In genomic region chr7:141045842-141046630, GRCh38 we compare ENCODE assay signal across 16 cellular contexts. TPM values are rescaled to one million over a fixed set of nuclear protein-coding genes. Genes with fewer than 3 reads are reported as not detected.
A peak's percentile ranks its signal among the peaks of the same experiment; 100 is the strongest.
DNase-seq lines count a peak whose midpoint lies in the region; ATAC-seq and TF ChIP-seq lines count a peak whose summit lies in the region.
"Had no signal": no experiment of that assay in that cellular context is flagged by ENCODE, and none has a peak within 500 bp of the region (broad histone marks: within the 10 kb centered on the region; RNA-seq: fewer than 3 reads in every experiment).

No MANE protein-coding gene starts in this region.

- H3K9me2 ChIP-seq in GM23248 (ENCODE audit: insufficient read depth), result no peaks in the 10 kb centered on the region

- DNase-seq in ACHN (peak; percentile 99), GM23248 (peak; percentile 60), astrocyte of the cerebellum (ENCODE audit: low read depth) (peak; percentile 3), iris pigment epithelial cell (ENCODE audit: low read depth) (peak; percentile 60), upper lobe of left lung (no peak), WERI-Rb-1 (no peak), NCI-H526 treated with DMSO at 0.1 percent for 48 hours (lab: John Stamatoyannopoulos, UW) (no peak)
- no peak for DNase-seq in activated effector memory CD4-positive, alpha-beta T cell treated with Interleukin-2 at 50 U/mL for 16 hours
- DNase-seq: activated CD4-positive, alpha-beta T cell treated with anti-CD3 and anti-CD28 coated beads, Interleukin-2, amount 50 U/mL, for 4 hours; activated T-cell treated with anti-CD3 and anti-CD28 coated beads, Interleukin-2, amount 50 U/mL, for 4 hours; BE2C; DMS 273 treated with DMSO at 0.1 percent for 48 hours; NCI-H2107; NCI-H69; stimulated activated naive CD8-positive, alpha-beta T cell treated with anti-CD3 and anti-CD28 coated beads, Interleukin-15, amount 100 ng/mL, for 72 hours had no signal

- 22 to 30% methylated on average over 7 of the region's 7 CpGs for WGBS in GM23248 (ENCODE audit: low coverage in 1 of 2, low lambda C conversion rate in 2 of 2, missing lambda C conversion rate in 2 of 2), 2 experiments
- WGBS in upper lobe of left lung, 2 donors, result 81 to 89% methylated on average over 7 of the region's 7 CpGs

- H2AFZ ChIP-seq in GM23248, result no peak overlapping the region

- H3K27me3 ChIP-seq in GM23248 (replicated peaks; ENCODE audit: insufficient read depth), result no peaks in the 10 kb centered on the region
- H3K27me3 ChIP-seq in upper lobe of left lung, result no peaks in the 10 kb centered on the region
- no peaks in the 10 kb centered on the region for H3K27me3 ChIP-seq in WERI-Rb-1 (ENCODE audit: insufficient read depth, low read depth, severe bottlenecking)
- H3K27me3 ChIP-seq: BE2C had no signal

- ATAC-seq in upper lobe of left lung (ENCODE audit: low FRiP score in 2 of 2), result no peak
- ATAC-seq: activated T-cell treated with anti-CD3 and anti-CD28 coated beads, Interleukin-2, amount 50 U/mL, for 4 hours; SK-N-SH treated with all-trans-retinoic acid at 6 μM for 48 hours; stimulated activated naive CD8-positive, alpha-beta T cell treated with anti-CD3 and anti-CD28 coated beads, Interleukin-15, amount 100 ng/mL, for 72 hours had no signal

- TF ChIP-seq POLR2A in upper lobe of left lung (IDR thresholded peaks at IDR 0.05), result no peak

- H3K4me2 ChIP-seq in GM23248 (ENCODE audit: unreplicated experiment), result no peak overlapping the region

- TF ChIP-seq EP300 in upper lobe of left lung (IDR thresholded peaks at IDR 0.05), result no peak

- no peaks in the 10 kb centered on the region for H3K79me2 ChIP-seq in GM23248 (ENCODE audit: insufficient read depth)

- H3F3A ChIP-seq in GM23248 (ENCODE audit: insufficient read depth), result no peaks in the 10 kb centered on the region

- no peak overlapping the region for H3K4me3 ChIP-seq in GM23248
- no peak overlapping the region for H3K4me3 ChIP-seq in astrocyte of the cerebellum (ENCODE audit: low read depth, low read length)
- H3K4me3 ChIP-seq in upper lobe of left lung, result no peak overlapping the region
- H3K4me3 ChIP-seq in WERI-Rb-1 (ENCODE audit: low read depth, low read length), result no peak overlapping the region

- H3K27ac ChIP-seq in GM23248 (no peak overlapping the region), upper lobe of left lung (no peak overlapping the region), WERI-Rb-1 (no peak overlapping the region)

- in situ Hi-C loops in ACHN (cut with HindIII; ENCODE audit: low pct_ligation_motif_present, low pct_unique_long_range_greater_than_20kb, low sequenced_read_pairs), result no loop called here
- in situ Hi-C loops in GM23248 (cut with MboI), result no loop called here
- in situ Hi-C loops in astrocyte of the cerebellum (cut with HindIII; ENCODE audit: low sequenced_read_pairs), result no loop called here

- H3K36me3 ChIP-seq in GM23248 (ENCODE audit: low read depth) (no peaks in the 10 kb centered on the region), upper lobe of left lung (no peaks in the 10 kb centered on the region), WERI-Rb-1 (no peaks in the 10 kb centered on the region)
- H3K36me3 ChIP-seq: BE2C had no signal

- H3K4me1 ChIP-seq in GM23248 (ENCODE audit: insufficient read depth) (no peaks in the 10 kb centered on the region), upper lobe of left lung (no peaks in the 10 kb centered on the region)
- H3K4me1 ChIP-seq: BE2C had no signal

- H4K20me1 ChIP-seq in GM23248 (ENCODE audit: insufficient read depth), result no peaks in the 10 kb centered on the region

- no peak for TF ChIP-seq CTCF in astrocyte of the cerebellum (IDR thresholded peaks at IDR 0.05; ENCODE audit: low read depth, low read length, missing control alignments)
- no peak for TF ChIP-seq CTCF in upper lobe of left lung (IDR thresholded peaks at IDR 0.05)
- no peak for TF ChIP-seq CTCF in WERI-Rb-1 (IDR thresholded peaks at IDR 0.05; ENCODE audit: low read depth, low read length)

- H3K9ac ChIP-seq in GM23248, result no peak overlapping the region

- no peaks in the 10 kb centered on the region for H3K9me3 ChIP-seq in GM23248 (ENCODE audit: low read depth)
- H3K9me3 ChIP-seq in upper lobe of left lung, result no peaks in the 10 kb centered on the region
- H3K9me3 ChIP-seq in WERI-Rb-1 (ENCODE audit: severe bottlenecking), result no peaks in the 10 kb centered on the region
- H3K9me3 ChIP-seq: BE2C had no signal

RNA-seq across cellular contexts. Expression of gene TMEM178B, which starts 27.8 kb away (rescaled TPM):
- total RNA-seq in GM23248 (2014; rRNA removed; shearing (Covaris generic)), result 0.22 and 0.25 TPM in 2 replicates
- polyA plus RNA-seq in GM23248 (2016; fragmentation: Nextera tagmentation; extraction: Ambion mirVana), result 0.04 and 0.05 TPM in 2 replicates
- 1 to 10 TPM in 1 of 6 donors, under 1 TPM in 5; under 0.01 to 1.4 (median 0.32) TPM for total RNA-seq in upper lobe of left lung

RNA-seq across cellular contexts. Expression of gene MRPS33, which starts 31.3 kb away (rescaled TPM):
- total RNA-seq in GM23248 (2014; rRNA removed; shearing (Covaris generic)), result 12.0 and 24.0 TPM in 2 replicates
- 70.7 and 70.8 TPM in 2 replicates for polyA plus RNA-seq in GM23248 (2016; fragmentation: Nextera tagmentation; extraction: Ambion mirVana)
- 10 to 100 TPM in 5 of 6 donors, under 1 TPM in 1; under 0.01 to 32.7 (median 18.1) TPM for total RNA-seq in upper lobe of left lung

Comparison
In these comparisons a context has a peak if more than half of its experiments do, and no peak if none do; other contexts are left out.
1. DNase-seq: peak in ACHN (single experiment), GM23248 (single experiment), astrocyte of the cerebellum (single experiment) and iris pigment epithelial cell (single experiment); none in upper lobe of left lung (0 of 2), WERI-Rb-1 (single experiment), NCI-H526 treated with DMSO at 0.1 percent for 48 hours (single experiment) and activated effector memory CD4-positive, alpha-beta T cell treated with Interleukin-2 at 50 U/mL for 16 hours (single experiment).